In the genomic region with DNA sequence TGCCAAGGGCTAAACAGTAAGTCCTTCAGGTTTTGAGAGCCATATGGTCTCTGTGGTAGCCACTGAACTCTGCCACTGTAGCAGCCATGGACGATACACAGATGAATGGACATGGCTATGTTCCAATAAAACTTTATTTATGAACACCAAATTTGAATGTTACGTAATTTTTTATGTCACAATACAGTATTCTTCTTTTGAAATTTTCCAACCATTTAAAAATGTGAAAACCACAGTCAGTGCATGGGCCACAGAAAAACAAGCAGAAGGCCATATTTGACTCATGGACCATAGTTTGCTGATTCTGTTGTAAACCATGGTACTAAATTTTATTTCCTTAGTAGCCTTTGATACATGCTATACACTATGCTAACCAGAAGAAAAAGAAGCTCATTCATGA, we compare ENCODE assay signal across 22 cellular contexts.
A peak's percentile ranks its signal among the peaks of the same experiment; 100 is the strongest.
DNase-seq lines count a peak whose midpoint lies in the region; ATAC-seq and TF ChIP-seq lines count a peak whose summit lies in the region.
"Had no signal": no experiment of that assay in that cellular context is flagged by ENCODE, and none has a peak within 500 bp of the region (broad histone marks: within the 10 kb centered on the region; RNA-seq: fewer than 3 reads in every experiment).

No MANE protein-coding gene starts in this region.

- no peak overlapping the region for H2BK5ac ChIP-seq in IMR-90 (ENCODE audit: low read depth, low read length, poor library complexity, severe bottlenecking)

- H3K4ac ChIP-seq in IMR-90 (ENCODE audit: low read depth, low read length), result peak overlapping the region; percentile 58; the same call in 1 of the 2 replicates

- ATAC-seq in IMR-90 (ENCODE audit: low read depth), result peak; percentile 13; the same call in 1 of the 2 replicates
- ATAC-seq in activated CD4-positive, alpha-beta T cell treated with anti-CD3 and anti-CD28 coated beads for 36 hours, result no peak
- ATAC-seq: psoas muscle; stimulated activated memory B cell treated with anti-CD40 and anti-IgM and Interleukin-4, amounts not matched to agents 10 μg/mL and 1 μg/mL and 100 μg/mL, for 72 hours had no signal

- H3K56ac ChIP-seq in IMR-90 (ENCODE audit: extremely low read depth, insufficient read depth, low read length), result no peak overlapping the region

- H3K27ac ChIP-seq in BLaER1 treated with 17β-estradiol and CSF1 and Interleukin-3, amounts not matched to agents 10 nM and 100 nM, result peak overlapping the region in 2 of 11 experiments; percentile 0 to 70; a peak in 2 of 22 replicates
- no peak overlapping the region for H3K27ac ChIP-seq in IMR-90 (ENCODE audit: insufficient read depth, low read length)
- H3K27ac ChIP-seq: ascending aorta, psoas muscle, skin epidermis had no signal

- no TSS peak for BruUV-seq in IMR-90 (replicated peaks; lab: Mats Ljungman, UMichigan)

- H2BK20ac ChIP-seq in IMR-90 (ENCODE audit: low read depth, low read length), result peak overlapping the region; percentile 81; the same call in 1 of the 2 replicates

- peak overlapping the region; percentile 64; the same call in 1 of the 2 replicates for H2AK5ac ChIP-seq in IMR-90 (ENCODE audit: low read depth, low read length)

- peaks cover 4% of the 10 kb centered on the region; the same call in 1 of the 2 replicates for H3K9me1 ChIP-seq in IMR-90 (ENCODE audit: insufficient read depth, low read length)

- H3K4me1 ChIP-seq in BLaER1 treated with 17β-estradiol and CSF1 and Interleukin-3, amounts not matched to agents 10 nM and 100 nM, result peaks cover 10 to 18% (median 16%) of the 10 kb centered on the region in 10 experiments; a peak in 19 of 20 replicates
- no peaks in the 10 kb centered on the region; the same call in 1 of the 2 replicates for H3K4me1 ChIP-seq in IMR-90 (ENCODE audit: control insufficient read depth, insufficient read depth, low read length)
- H3K4me1 ChIP-seq: ascending aorta, psoas muscle had no signal

- no peak for TF ChIP-seq CTCF in IMR-90 (conservative IDR thresholded peaks at IDR 0.05; ENCODE audit: low read depth, low read length)
- TF ChIP-seq CTCF in cardiac fibroblast (IDR thresholded peaks at IDR 0.05; ENCODE audit: low read depth, low read length), result no peak

- no peaks in the 10 kb centered on the region for H3K36me3 Mint-ChIP-seq in activated CD4-positive, alpha-beta T cell treated with anti-CD3 and anti-CD28 coated beads for 36 hours (ENCODE audit: low read depth)
- H3K36me3 Mint-ChIP-seq: IgD-negative memory B cell; memory B cell; stimulated activated memory B cell treated with anti-CD40 and anti-IgM and Interleukin-4, amounts not matched to agents 10 μg/mL and 1 μg/mL and 100 μg/mL, for 72 hours had no signal

- peak overlapping the region; percentile 88; the same call in 1 of the 2 replicates for H3K14ac ChIP-seq in IMR-90 (replicated peaks; ENCODE audit: low read depth, low read length)

- peaks cover 0 to 29% (median 14%) of the 10 kb centered on the region in 11 experiments; a peak in 17 of 22 replicates for H3K9me3 ChIP-seq in BLaER1 treated with 17β-estradiol and CSF1 and Interleukin-3, amounts not matched to agents 10 nM and 100 nM (replicated peaks in 1 of 11)
- H3K9me3 ChIP-seq in IMR-90 (ENCODE audit: control insufficient read depth, insufficient read depth, low read length), result no peaks in the 10 kb centered on the region
- H3K9me3 ChIP-seq: MG63, psoas muscle had no signal

- H3K79me1 ChIP-seq in IMR-90 (ENCODE audit: low read depth in 1 of 2, low read length in 2 of 2), result peaks cover 3 to 23% of the 10 kb centered on the region in 2 experiments; a peak in 3 of 4 replicates

- no peak for TF ChIP-seq POLR2A in IMR-90 (IDR thresholded peaks at IDR 0.05; ENCODE audit: low read depth, low read length)

- no peak overlapping the region for H2AK9ac ChIP-seq in IMR-90 (replicated peaks; ENCODE audit: low read depth, low read length, poor library complexity)

- H3K18ac ChIP-seq in IMR-90 (ENCODE audit: low read depth, low read length), result no peak overlapping the region

- no peaks in the 10 kb centered on the region for H3K9me3 Mint-ChIP-seq in activated CD4-positive, alpha-beta T cell treated with anti-CD3 and anti-CD28 coated beads for 36 hours (ENCODE audit: low read depth)
- H3K9me3 Mint-ChIP-seq: stimulated activated memory B cell treated with anti-CD40 and anti-IgM and Interleukin-4, amounts not matched to agents 10 μg/mL and 1 μg/mL and 100 μg/mL, for 72 hours had no signal

- no peak for TF ChIP-seq RAD21 in IMR-90 (IDR thresholded peaks at IDR 0.05; ENCODE audit: low read length)

- H4K20me1 ChIP-seq in BLaER1 treated with 17β-estradiol and CSF1 and Interleukin-3, amounts not matched to agents 10 nM and 100 nM, result no peaks in the 10 kb centered on the region
- no peaks in the 10 kb centered on the region; the same call in 1 of the 2 replicates for H4K20me1 ChIP-seq in IMR-90 (ENCODE audit: insufficient read depth, low read length)

- H3K36me3 ChIP-seq in BLaER1 treated with 17β-estradiol and CSF1 and Interleukin-3, amounts not matched to agents 10 nM and 100 nM, result no peaks in the 10 kb centered on the region
- H3K36me3 ChIP-seq in IMR-90 (ENCODE audit: control insufficient read depth, insufficient read depth, low read length), result no peaks in the 10 kb centered on the region
- H3K36me3 ChIP-seq: ascending aorta, MG63 had no signal

- H3K4me3 Mint-ChIP-seq in activated CD4-positive, alpha-beta T cell treated with anti-CD3 and anti-CD28 coated beads for 36 hours, result no peak overlapping the region
- H3K4me3 Mint-ChIP-seq: memory B cell; stimulated activated memory B cell treated with anti-CD40 and anti-IgM and Interleukin-4, amounts not matched to agents 10 μg/mL and 1 μg/mL and 100 μg/mL, for 72 hours had no signal

- no peak overlapping the region for H2BK15ac ChIP-seq in IMR-90 (ENCODE audit: low read depth, low read length)

- no peak overlapping the region for H3K9ac ChIP-seq in BLaER1 treated with 17β-estradiol and CSF1 and Interleukin-3, amounts not matched to agents 10 nM and 100 nM
- no peak overlapping the region for H3K9ac ChIP-seq in IMR-90 (ENCODE audit: low read depth, low read length)

- H3K27me3 ChIP-seq in BLaER1 treated with 17β-estradiol and CSF1 and Interleukin-3, amounts not matched to agents 10 nM and 100 nM, result peaks cover 0 to 78% (median 0%) of the 10 kb centered on the region in 11 experiments; a peak in 7 of 22 replicates
- H3K27me3 ChIP-seq in IMR-90 (ENCODE audit: control insufficient read depth, insufficient read depth, low read length), result no peaks in the 10 kb centered on the region
- H3K27me3 ChIP-seq: ascending aorta, MG63 had no signal

- no peaks in the 10 kb centered on the region for H3K4me1 Mint-ChIP-seq in activated CD4-positive, alpha-beta T cell treated with anti-CD3 and anti-CD28 coated beads for 36 hours
- H3K4me1 Mint-ChIP-seq: IgD-negative memory B cell; memory B cell; stimulated activated memory B cell treated with anti-CD40 and anti-IgM and Interleukin-4, amounts not matched to agents 10 μg/mL and 1 μg/mL and 100 μg/mL, for 72 hours had no signal

- no peak overlapping the region for H2AFZ ChIP-seq in IMR-90 (replicated peaks; ENCODE audit: low read length, poor library complexity)

- no peak overlapping the region for H3K27ac Mint-ChIP-seq in activated CD4-positive, alpha-beta T cell treated with anti-CD3 and anti-CD28 coated beads for 36 hours
- H3K27ac Mint-ChIP-seq: IgD-negative memory B cell; memory B cell; stimulated activated memory B cell treated with anti-CD40 and anti-IgM and Interleukin-4, amounts not matched to agents 10 μg/mL and 1 μg/mL and 100 μg/mL, for 72 hours had no signal

- no peak overlapping the region for H4K8ac ChIP-seq in IMR-90 (ENCODE audit: low read depth in 2 of 2, low read length in 2 of 2)

- no CpG with 5 or more reads among the region's 2 CpGs for WGBS in IMR-90 (ENCODE audit: extremely low coverage in 2 of 2, insufficient read length in 1 of 2), 2 experiments

- DNase-seq in IMR-90, result peak; percentile 34
- DNase-seq in cardiac fibroblast (ENCODE audit: low read depth in 2 of 2), result peak; percentile 17 to 60
- DNase-seq in iris pigment epithelial cell (ENCODE audit: low read depth), result peak; percentile 69
- DNase-seq in NCI-H748 treated with DMSO at 0.1 percent for 48 hours (lab: John Stamatoyannopoulos, UW), result no peak
- DNase-seq in activated CD4-positive, CD25-positive, alpha-beta regulatory T cell (lab: John Stamatoyannopoulos, UW), result no peak
- DNase-seq in activated CD4-positive, alpha-beta T cell treated with anti-CD3 and anti-CD28 coated beads for 36 hours, result no peak
- DNase-seq: activated CD4-positive, alpha-beta T cell treated with anti-CD3 and anti-CD28 coated beads for 48 hours; activated naive CD4-positive, alpha-beta T cell treated with anti-CD3 and anti-CD28 coated beads, Interleukin-2, amount 50 U/mL, for 16 hours; DMS79 treated with DMSO at 0.1 percent for 48 hours; effector memory CD4-positive, alpha-beta T cell; MG63; NCI-H69; OCI-M1; psoas muscle; Right ventricle myocardium superior; stimulated activated CD4-positive, alpha-beta T cell treated with anti-CD3 and anti-CD28 coated beads, Interleukin-2, amount 100 ng/mL, for 24 hours had no signal

- H4K5ac ChIP-seq in IMR-90 (ENCODE audit: low read depth, low read length), result no peak overlapping the region

- CTCF ChIA-PET in IMR-90 (lab: Yijun Ruan, JAX), result no interaction called here
- CTCF ChIA-PET in activated CD4-positive, alpha-beta T cell treated with anti-CD3 and anti-CD28 coated beads for 36 hours (lab: Charles Lee), result interaction anchor here (0.5 kb wide), 1 partner anchor 108 kb away, joined by 4 read pairs; no protein-coding TSS in a partner anchor

- POLR2A ChIA-PET in IMR-90 (lab: Charles Lee; ENCODE audit: unreplicated experiment), result interaction anchor here (0.5 kb wide), 1 partner anchor 1608 kb away, joined by 3 read pairs; no protein-coding TSS in a partner anchor
- POLR2A ChIA-PET in activated CD4-positive, alpha-beta T cell treated with anti-CD3 and anti-CD28 coated beads for 36 hours (lab: Charles Lee), result no interaction called here

- dilution Hi-C loops in IMR-90 (cut with HindIII; ENCODE audit: low sequenced_read_pairs, unreplicated experiment), result no loop called here

- in situ Hi-C loops in IMR-90 (cut with MboI; ENCODE audit: low sequenced_read_pairs), result no loop called here

- H3K4me3 ChIP-seq in BLaER1 treated with 17β-estradiol and CSF1 and Interleukin-3, amounts not matched to agents 10 nM and 100 nM, result no peak overlapping the region
- H3K4me3 ChIP-seq in IMR-90 (ENCODE audit: insufficient read depth, low read depth, low read length) (no peak overlapping the region), cardiac fibroblast (replicated peaks in 1 of 2; ENCODE audit: low read depth in 2 of 2, low read length in 2 of 2) (no peak overlapping the region)
- H3K4me3 ChIP-seq: ascending aorta, MG63, psoas muscle, skin epidermis had no signal

- peak overlapping the region; percentile 77 for H2BK120ac ChIP-seq in IMR-90 (ENCODE audit: low read depth, low read length)

- intact Hi-C loops in IMR-90 (cut with micrococcal nuclease), result no loop called here
- intact Hi-C loops in activated CD4-positive, alpha-beta T cell treated with anti-CD3 and anti-CD28 coated beads for 36 hours (cut with DNase I, micrococcal nuclease), result no loop called here

- H3K23ac ChIP-seq in IMR-90 (ENCODE audit: low read depth, low read length), result peak overlapping the region; percentile 65; the same call in 1 of the 2 replicates

- H3K4me2 ChIP-seq in BLaER1 treated with 17β-estradiol and CSF1 and Interleukin-3, amounts not matched to agents 10 nM and 100 nM, result peak overlapping the region in 8 of 11 experiments; percentile 1 to 63 (median 18); a peak in 11 of 22 replicates
- H3K4me2 ChIP-seq in IMR-90 (ENCODE audit: low read depth, low read length), result no peak overlapping the region

- no peak overlapping the region for H4K91ac ChIP-seq in IMR-90 (ENCODE audit: insufficient read depth, low read depth, low read length)

- H3K27me3 Mint-ChIP-seq in activated CD4-positive, alpha-beta T cell treated with anti-CD3 and anti-CD28 coated beads for 36 hours, result no peaks in the 10 kb centered on the region
- H3K27me3 Mint-ChIP-seq: IgD-negative memory B cell; memory B cell; stimulated activated memory B cell treated with anti-CD40 and anti-IgM and Interleukin-4, amounts not matched to agents 10 μg/mL and 1 μg/mL and 100 μg/mL, for 72 hours had no signal

Comparison
In these comparisons a context has a peak if more than half of its experiments do, and no peak if none do; other contexts are left out.
1. DNase-seq: peak in IMR-90 (single experiment), cardiac fibroblast (2 of 2) and iris pigment epithelial cell (single experiment); none in NCI-H748 treated with DMSO at 0.1 percent for 48 hours (single experiment), activated CD4-positive, CD25-positive, alpha-beta regulatory T cell (0 of 4) and activated CD4-positive, alpha-beta T cell treated with anti-CD3 and anti-CD28 coated beads for 36 hours (single experiment).